ENCODE assay signal across 8 cellular contexts in the genomic region with DNA sequence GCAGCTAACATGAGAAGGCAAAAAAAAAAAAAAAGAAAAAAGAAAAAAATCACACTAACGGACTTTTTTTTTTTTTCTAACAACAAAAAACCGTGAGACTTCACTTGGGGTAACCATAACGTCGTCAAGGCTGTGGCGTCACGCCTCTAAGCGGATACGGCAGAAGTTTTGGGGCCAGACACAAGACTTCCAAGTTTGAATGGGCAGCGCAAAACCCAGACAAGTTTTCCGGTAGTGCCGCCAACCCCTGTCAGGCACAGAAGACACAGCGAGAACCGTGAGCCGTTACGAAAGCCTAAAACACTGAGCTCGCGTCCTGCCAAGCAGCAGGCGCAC. TPM values are rescaled to one million over a fixed set of nuclear protein-coding genes. Genes with fewer than 3 reads are reported as not detected.
DNase-seq lines count a peak whose midpoint lies in the region; ATAC-seq and TF ChIP-seq lines count a peak whose summit lies in the region.

No MANE protein-coding gene starts in this region.

- ATAC-seq in GM21381 (IDR thresholded peaks at IDR 0.05; ENCODE audit: unreplicated experiment) (peak; percentile 31), body of pancreas (peak; percentile 26), lung (ENCODE audit: insufficient read depth, low FRiP score) (peak; percentile 24)

- H3K27ac ChIP-seq in BLaER1 (peak overlapping the region; percentile 94; the same call in 1 of the 2 replicates), HUES64 (ENCODE audit: low read depth, low read length) (peak overlapping the region; percentile 94; the same call in 1 of the 2 replicates), body of pancreas (peak overlapping the region; percentile 95 to 97 (median 96)), lung (ENCODE audit: low read depth in 1 of 2, low read length in 1 of 2) (peak overlapping the region; percentile 97 to 99), uterus (peak overlapping the region; percentile 93 to 97)

- no peaks in the 10 kb centered on the region for H3K9me3 ChIP-seq in BLaER1
- H3K9me3 ChIP-seq in HUES64 (ENCODE audit: insufficient read depth, low read depth, low read length), result no peaks in the 10 kb centered on the region
- no peaks in the 10 kb centered on the region for H3K9me3 ChIP-seq in body of pancreas
- H3K9me3 ChIP-seq in lung (ENCODE audit: control insufficient read depth in 2 of 2, insufficient read depth in 1 of 2, low read length in 1 of 2), result no peaks in the 10 kb centered on the region
- no peaks in the 10 kb centered on the region for H3K9me3 ChIP-seq in uterus

- intact Hi-C loops in body of pancreas (cut with DNase I), result no loop called here
- intact Hi-C loops in uterus (cut with DNase I; ENCODE audit: low total_unique reads), result no loop called here

- H3K4me1 ChIP-seq in BLaER1 (peaks cover 33% of the 10 kb centered on the region), HUES64 (ENCODE audit: insufficient read depth, low read length) (peaks cover 13% of the 10 kb centered on the region), body of pancreas (peaks cover 35% of the 10 kb centered on the region), lung (ENCODE audit: control insufficient read depth in 2 of 2, insufficient read depth in 2 of 2, low read length in 2 of 2) (peaks cover 0 to 7% of the 10 kb centered on the region in 2 donors), uterus (peaks cover 0 to 1% of the 10 kb centered on the region in 2 donors)

- H3K4me3 ChIP-seq in BLaER1, result peak overlapping the region; percentile 97
- H3K4me3 ChIP-seq in HUES64 (ENCODE audit: low read length), result peak overlapping the region; percentile 98
- peak overlapping the region; percentile 31 to 84 for H3K4me3 ChIP-seq in body of pancreas
- peak overlapping the region; percentile 80 for H3K4me3 ChIP-seq in lung
- peak overlapping the region; percentile 72 to 92 for H3K4me3 ChIP-seq in uterus

- DNase-seq in body of pancreas (no peak), lung (ENCODE audit: low spot score) (no peak), uterus (no peak), putamen (ENCODE audit: low spot score) (no peak), GM20000 (ENCODE audit: low spot score) (no peak)

- WGBS in HUES64, result under 1% methylated on average over 18 of the region's 18 CpGs
- WGBS in body of pancreas, 2 donors, result 0% methylated on average over 16 to 18 of the region's 18 CpGs
- WGBS in lung, 2 donors, result 0 to 1% methylated on average over 18 of the region's 18 CpGs

- H3K27me3 ChIP-seq in BLaER1 (no peaks in the 10 kb centered on the region), HUES64 (ENCODE audit: insufficient read depth, low read length) (peaks cover 5% of the 10 kb centered on the region; the same call in 1 of the 2 replicates), body of pancreas (no peaks in the 10 kb centered on the region), lung (ENCODE audit: control insufficient read depth, insufficient read depth) (no peaks in the 10 kb centered on the region), uterus (no peaks in the 10 kb centered on the region)

- no peak for TF ChIP-seq CTCF in body of pancreas (IDR thresholded peaks at IDR 0.05)
- no peak for TF ChIP-seq CTCF in lung (IDR thresholded peaks at IDR 0.05; ENCODE audit: control extremely low read depth, extremely low read depth)
- no peak for TF ChIP-seq CTCF in uterus (IDR thresholded peaks at IDR 0.05)
- no peak for TF ChIP-seq CTCF in GM20000 (IDR thresholded peaks at IDR 0.05; ENCODE audit: extremely low read depth, missing control alignments)

- peaks cover 45% of the 10 kb centered on the region for H4K20me1 ChIP-seq in BLaER1

- H3K36me3 ChIP-seq in BLaER1 (peaks cover 10% of the 10 kb centered on the region), HUES64 (ENCODE audit: insufficient read depth, low read length) (peaks cover 26% of the 10 kb centered on the region), body of pancreas (replicated peaks in 1 of 2; ENCODE audit: insufficient read depth in 1 of 2, low read depth in 2 of 2) (no peaks in the 10 kb centered on the region), lung (ENCODE audit: control insufficient read depth in 2 of 2, insufficient read depth in 2 of 2, low read length in 2 of 2) (peaks cover 2 to 4% of the 10 kb centered on the region in 2 donors), uterus (no peaks in the 10 kb centered on the region)

- H3K9ac ChIP-seq in BLaER1, result peak overlapping the region; percentile 94
- peak overlapping the region; percentile 94; the same call in 1 of the 2 replicates for H3K9ac ChIP-seq in HUES64 (ENCODE audit: low read depth, low read length)

- TF ChIP-seq POLR2A in body of pancreas (IDR thresholded peaks at IDR 0.05) (no peak), uterus (IDR thresholded peaks at IDR 0.05) (no peak)

- H3K4me2 ChIP-seq in BLaER1, result peak overlapping the region; percentile 69

RNA-seq across cellular contexts. Expression of a gene that starts 0.6 kb away (rescaled TPM):
- 89.1 TPM for polyA plus RNA-seq in HUES64 (2013, experiment 1 of 2)
- polyA plus RNA-seq in HUES64 (2013, experiment 2 of 2), result 104 TPM
- total RNA-seq in body of pancreas (10 to 100 TPM; 20.8 to 21.0 TPM), lung (100 to 1,000 TPM in 1 of 2 donors, 10 to 100 TPM in 1; 47.1 to 241 TPM), uterus (10 to 100 TPM; 25.6 to 87.1 (median 63.9) TPM)
- 10 to 100 TPM; 17.4 to 20.0 TPM for polyA plus RNA-seq in lung
